Comparison of ENCODE assay signal across 11 cellular contexts in the genomic region with DNA sequence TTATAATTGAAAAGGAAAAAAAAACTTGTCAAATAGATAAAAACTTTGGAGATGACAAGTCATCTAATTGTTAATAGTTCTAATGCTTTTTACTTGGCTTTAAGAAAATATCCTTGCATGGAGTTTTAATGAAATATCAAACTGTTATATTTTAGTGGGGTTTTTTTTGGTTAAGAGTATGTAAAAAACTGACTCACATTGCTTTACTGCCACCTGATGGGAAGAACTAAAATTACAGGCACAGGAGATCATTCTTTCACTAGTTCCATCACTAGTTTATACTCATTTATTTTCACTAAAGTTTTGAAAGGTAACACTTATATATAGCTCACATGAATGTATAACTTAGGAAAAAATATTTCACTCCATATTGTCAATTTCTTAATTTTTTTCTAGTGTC.
A peak's percentile ranks its signal among the peaks of the same experiment; 100 is the strongest.
DNase-seq lines count a peak whose midpoint lies in the region; ATAC-seq, FAIRE-seq and TF ChIP-seq lines count a peak whose summit lies in the region.
"Had no signal": no experiment of that assay in that cellular context is flagged by ENCODE, and none has a peak within 500 bp of the region (broad histone marks: within the 10 kb centered on the region; RNA-seq: fewer than 3 reads in every experiment).

No MANE protein-coding gene starts in this region.

- H3K9me3 Mint-ChIP-seq in chondrocyte (ENCODE audit: low read depth): peaks cover 18% of the 10 kb centered on the region

- H3K36me3 ChIP-seq in brain microvascular endothelial cell (replicated peaks): no peaks in the 10 kb centered on the region

- H3K27ac ChIP-seq in brain microvascular endothelial cell: no peak overlapping the region

- H3K4me3 Mint-ChIP-seq in chondrocyte (ENCODE audit: unreplicated experiment): no peak overlapping the region

- H3K4me3 ChIP-seq in GM12864 (ENCODE audit: low read depth, low read length) (no peak overlapping the region), brain microvascular endothelial cell (ENCODE audit: low read depth, low read length) (no peak overlapping the region)

- no peaks in the 10 kb centered on the region for H3K27me3 ChIP-seq in brain microvascular endothelial cell (replicated peaks)

- ATAC-seq in HG02981 (IDR thresholded peaks at IDR 0.05; ENCODE audit: unreplicated experiment): no peak
- ATAC-seq: esophagus mucosa had no signal

- H3K36me3 Mint-ChIP-seq in chondrocyte (ENCODE audit: low read depth): peaks cover under 1% of the 10 kb centered on the region

- no peak for FAIRE-seq in GM19239 (lab: Jason Lieb, UNC)

- peaks cover 2% of the 10 kb centered on the region for H3K27me3 Mint-ChIP-seq in chondrocyte (ENCODE audit: low read depth)

- TF ChIP-seq CTCF in GM12864 (IDR thresholded peaks at IDR 0.05; ENCODE audit: low read depth, low read length, missing control alignments) (peak; percentile 39), chondrocyte (IDR thresholded peaks at IDR 0.05) (peak; percentile 57), brain microvascular endothelial cell (IDR thresholded peaks at IDR 0.05; ENCODE audit: low read depth, low read length, missing control alignments) (no peak)

- H3K4me1 Mint-ChIP-seq in chondrocyte (ENCODE audit: low read depth): no peaks in the 10 kb centered on the region

- DNase-seq in ACHN (peak; percentile 23), GM12864 (ENCODE audit: low read depth) (no peak), NCI-H748 (lab: John Stamatoyannopoulos, UW; ENCODE audit: unreplicated experiment) (peak; percentile 16), chondrocyte (ENCODE audit: low spot score) (no peak), brain microvascular endothelial cell (no peak), HuH-7.5 (ENCODE audit: low spot score) (no peak), GM19239 (ENCODE audit: insufficient read length, low spot score) (no peak)
- DNase-seq: activated CD4-positive, CD25-positive, alpha-beta regulatory T cell; NCI-H1048 had no signal

- in situ Hi-C loops in ACHN (cut with HindIII; ENCODE audit: low pct_ligation_motif_present, low pct_unique_long_range_greater_than_20kb, low sequenced_read_pairs): no loop called here
- in situ Hi-C loops in brain microvascular endothelial cell (cut with HindIII; ENCODE audit: low pct_ligation_motif_present, low sequenced_read_pairs): no loop called here

- no peak overlapping the region for H3K27ac Mint-ChIP-seq in chondrocyte (ENCODE audit: unreplicated experiment)

Comparison
In these comparisons a context has a peak if more than half of its experiments do, and no peak if none do; other contexts are left out.
1. DNase-seq: peak in ACHN (single experiment) and NCI-H748 (single experiment); none in GM12864 (single experiment), chondrocyte (single experiment), brain microvascular endothelial cell (single experiment), HuH-7.5 (single experiment) and GM19239 (single experiment).